18 cellular contexts compared by ENCODE assay signal in the genomic region with DNA sequence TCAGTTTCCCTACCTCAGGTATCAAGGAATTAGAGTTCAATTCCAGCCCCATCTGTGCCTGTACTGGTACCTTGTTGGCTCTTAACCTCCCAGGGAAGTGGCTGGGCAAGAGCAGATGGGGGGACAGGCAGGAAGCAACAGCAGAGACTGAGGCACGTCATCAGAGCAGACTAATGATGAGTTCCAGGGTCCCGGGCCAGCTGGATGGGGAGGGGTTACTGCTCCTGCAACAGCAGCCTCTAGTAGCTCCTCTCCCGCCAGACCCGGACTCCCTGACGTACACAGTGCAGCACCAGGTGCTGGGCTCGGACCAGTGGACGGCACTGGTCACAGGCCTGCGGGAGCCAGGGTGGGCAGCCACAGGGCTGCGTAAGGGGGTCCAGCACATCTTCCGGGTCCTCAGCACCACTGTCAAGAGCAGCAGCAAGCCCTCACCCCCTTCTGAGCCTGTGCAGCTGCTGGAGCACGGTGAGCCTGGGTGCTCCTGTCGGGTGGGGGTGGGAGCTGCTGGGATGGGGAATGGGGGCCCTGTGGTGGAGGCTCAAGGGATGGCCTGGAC. TPM values are rescaled to one million over a fixed set of nuclear protein-coding genes. Genes with fewer than 3 reads are reported as not detected.
DNase-seq lines count a peak whose midpoint lies in the region; ATAC-seq and TF ChIP-seq lines count a peak whose summit lies in the region.
"Had no signal": no experiment of that assay in that cellular context is flagged by ENCODE, and none has a peak within 500 bp of the region (broad histone marks: within the 10 kb centered on the region; RNA-seq: fewer than 3 reads in every experiment).

No MANE protein-coding gene starts in this region.

- CTCF ChIA-PET in activated CD8-positive, alpha-beta T cell treated with anti-CD3 and anti-CD28 coated beads for 36 hours (lab: Charles Lee), result interaction anchor here (0.8 to 2.8 kb wide), 4 partner anchors 14 to 69 kb away, joined by 3 to 13 read pairs (median 8); a partner anchor contains a TSS
- CTCF ChIA-PET in GM10248 (lab: Yijun Ruan, JAX), result interaction anchor here (0.7 to 10.1 kb wide), 4 partner anchors 11 to 70 kb away, joined by 3 to 77 read pairs (median 4); no protein-coding TSS in a partner anchor

- no peak overlapping the region for H3K27ac Mint-ChIP-seq in activated CD8-positive, alpha-beta T cell treated with anti-CD3 and anti-CD28 coated beads for 36 hours
- no peak overlapping the region for H3K27ac Mint-ChIP-seq in progenitor cell of endocrine pancreas
- H3K27ac Mint-ChIP-seq: CD8-positive, alpha-beta memory T cell had no signal

- H3K4me1 ChIP-seq in rectal smooth muscle tissue (ENCODE audit: control insufficient read depth, insufficient read depth, low read length), result peaks cover 6% of the 10 kb centered on the region
- H3K4me1 ChIP-seq: Caco-2 had no signal

- H3K9ac ChIP-seq in rectal smooth muscle tissue (ENCODE audit: low read length), result no peak overlapping the region

- H3K9me3 Mint-ChIP-seq in activated CD8-positive, alpha-beta T cell treated with anti-CD3 and anti-CD28 coated beads for 36 hours, result no peaks in the 10 kb centered on the region
- H3K9me3 Mint-ChIP-seq in progenitor cell of endocrine pancreas (ENCODE audit: low read depth), result no peaks in the 10 kb centered on the region
- H3K9me3 Mint-ChIP-seq: CD8-positive, alpha-beta memory T cell had no signal

- no peaks in the 10 kb centered on the region for H3K27me3 Mint-ChIP-seq in activated CD8-positive, alpha-beta T cell treated with anti-CD3 and anti-CD28 coated beads for 36 hours
- H3K27me3 Mint-ChIP-seq in progenitor cell of endocrine pancreas, result peaks cover 16% of the 10 kb centered on the region

- no peaks in the 10 kb centered on the region for H3K36me3 Mint-ChIP-seq in activated CD8-positive, alpha-beta T cell treated with anti-CD3 and anti-CD28 coated beads for 36 hours (ENCODE audit: low read depth)
- no peaks in the 10 kb centered on the region for H3K36me3 Mint-ChIP-seq in progenitor cell of endocrine pancreas (ENCODE audit: insufficient read depth)
- H3K36me3 Mint-ChIP-seq: CD8-positive, alpha-beta memory T cell had no signal

- intact Hi-C loops in activated CD8-positive, alpha-beta T cell treated with anti-CD3 and anti-CD28 coated beads for 36 hours (cut with micrococcal nuclease), result no loop called here

- peaks cover 2% of the 10 kb centered on the region for H3K27me3 ChIP-seq in rectal smooth muscle tissue (ENCODE audit: control insufficient read depth, insufficient read depth, low read length)
- H3K27me3 ChIP-seq: BLaER1 had no signal

- peak overlapping the region; percentile 7 to 78 for H3K27ac ChIP-seq in coronary artery
- H3K27ac ChIP-seq in rectal smooth muscle tissue (ENCODE audit: low read depth, low read length), result peak overlapping the region; percentile 11
- H3K27ac ChIP-seq: 22Rv1, BLaER1, HL-60 had no signal

- DNase-seq in NCI-H1694 treated with DMSO at 0.1 percent for 48 hours (lab: John Stamatoyannopoulos, UW), result peak; percentile 27
- DNase-seq in NCI-H1694 (lab: John Stamatoyannopoulos, UW), result no peak
- no peak for DNase-seq in coronary artery (ENCODE audit: low spot score)
- DNase-seq in HPDE6-E6E7 (ENCODE audit: extremely low spot score), result no peak
- no peak for DNase-seq in activated CD8-positive, alpha-beta T cell treated with anti-CD3 and anti-CD28 coated beads for 36 hours
- no peak for DNase-seq in progenitor cell of endocrine pancreas (ENCODE audit: low spot score, unreplicated experiment)
- DNase-seq in GM10248 (ENCODE audit: extremely low spot score), result no peak
- DNase-seq: Caco-2; CD8-positive, alpha-beta memory T cell; DND-41; GDM1; HCEC 1CT had no signal

- ATAC-seq in activated CD8-positive, alpha-beta T cell treated with anti-CD3 and anti-CD28 coated beads for 36 hours, result no peak

- H3K4me3 ChIP-seq in coronary artery (no peak overlapping the region), rectal smooth muscle tissue (ENCODE audit: low read length) (no peak overlapping the region)
- H3K4me3 ChIP-seq: BLaER1 had no signal

- POLR2A ChIA-PET in activated CD8-positive, alpha-beta T cell treated with anti-CD3 and anti-CD28 coated beads for 36 hours (lab: Charles Lee), result interaction anchor here (0.6 kb wide), 1 partner anchor 185 kb away, joined by 3 read pairs; no protein-coding TSS in a partner anchor
- POLR2A ChIA-PET in GM10248 (lab: Yijun Ruan, JAX), result no interaction called here

- no peak overlapping the region for H3K4me3 Mint-ChIP-seq in activated CD8-positive, alpha-beta T cell treated with anti-CD3 and anti-CD28 coated beads for 36 hours
- H3K4me3 Mint-ChIP-seq in progenitor cell of endocrine pancreas (ENCODE audit: low read depth), result no peak overlapping the region
- H3K4me3 Mint-ChIP-seq: CD8-positive, alpha-beta memory T cell had no signal

- H3K4me1 Mint-ChIP-seq in activated CD8-positive, alpha-beta T cell treated with anti-CD3 and anti-CD28 coated beads for 36 hours (ENCODE audit: low read depth), result peaks cover 2% of the 10 kb centered on the region
- peaks cover 11% of the 10 kb centered on the region for H3K4me1 Mint-ChIP-seq in progenitor cell of endocrine pancreas (ENCODE audit: low read depth)

- TF ChIP-seq CTCF in coronary artery (IDR thresholded peaks at IDR 0.05) (no peak), progenitor cell of endocrine pancreas (IDR thresholded peaks at IDR 0.05; ENCODE audit: unreplicated experiment) (no peak), GM10248 (IDR thresholded peaks at IDR 0.05; ENCODE audit: control extremely low read depth, extremely low read depth, low read depth, missing control alignments) (no peak)
- TF ChIP-seq CTCF in activated CD8-positive, alpha-beta T cell treated with anti-CD3 and anti-CD28 coated beads for 36 hours (IDR thresholded peaks at IDR 0.05), result no peak

- peaks cover 4% of the 10 kb centered on the region for H3K36me3 ChIP-seq in rectal smooth muscle tissue (ENCODE audit: control insufficient read depth, insufficient read depth, low read length)

RNA-seq across cellular contexts. Expression of a gene that starts 26.0 kb away (rescaled TPM):
- 10 to 100 TPM; 32.4 to 34.2 TPM for total RNA-seq in activated CD8-positive, alpha-beta T cell treated with anti-CD3 and anti-CD28 coated beads for 36 hours
- 35.8 and 37.4 TPM in 2 replicates for total RNA-seq in progenitor cell of endocrine pancreas

RNA-seq across cellular contexts. Expression of a gene that starts 38.1 kb away (rescaled TPM):
- 1 to 10 TPM; 2.1 to 2.3 TPM for total RNA-seq in activated CD8-positive, alpha-beta T cell treated with anti-CD3 and anti-CD28 coated beads for 36 hours
- total RNA-seq in progenitor cell of endocrine pancreas, result 15.1 and 15.5 TPM in 2 replicates

RNA-seq across cellular contexts. Expression of a gene that starts 41.6 kb away (rescaled TPM):
- total RNA-seq in activated CD8-positive, alpha-beta T cell treated with anti-CD3 and anti-CD28 coated beads for 36 hours, result not detected
- 3.4 and 5.1 TPM in 2 replicates for total RNA-seq in progenitor cell of endocrine pancreas
- total RNA-seq: CD8-positive, alpha-beta memory T cell; H4 had no signal

RNA-seq across cellular contexts. Expression of a gene that starts 54.5 kb away (rescaled TPM):
- total RNA-seq in activated CD8-positive, alpha-beta T cell treated with anti-CD3 and anti-CD28 coated beads for 36 hours, result not detected
- not detected in 2 replicates for total RNA-seq in progenitor cell of endocrine pancreas
- total RNA-seq: A673; Caco-2; CD8-positive, alpha-beta memory T cell had no signal
